In genomic region chr3:149452036-149452435, GRCh38 we compare ENCODE assay signal across 31 cellular contexts. TPM values are rescaled to one million over a fixed set of nuclear protein-coding genes. Genes with fewer than 3 reads are reported as not detected.
"Had no signal": no experiment of that assay in that cellular context is flagged by ENCODE, and none has a peak within 500 bp of the region (broad histone marks: within the 10 kb centered on the region; RNA-seq: fewer than 3 reads in every experiment).

No MANE protein-coding gene starts in this region.

- H3K36me3 ChIP-seq: esophagus squamous epithelium, gastroesophageal sphincter, WERI-Rb-1 had no signal

- DNase-seq: activated B cell treated with CpG ODN at 0.5 μM for 24 hours; activated CD4-positive, alpha-beta T cell treated with anti-CD3 and anti-CD28 coated beads for 48 hours; activated CD4-positive, alpha-beta T cell treated with anti-CD3 and anti-CD28 coated beads, Interleukin-2, amount 50 U/mL, for 1 hour; activated CD4-positive, alpha-beta T cell treated with anti-CD3 and anti-CD28 coated beads, Interleukin-2, amount 50 U/mL, for 48 hours; activated CD8-positive, alpha-beta memory T cell treated with anti-CD3 and anti-CD28 coated beads for 24 hours; activated CD8-positive, alpha-beta T cell treated with anti-CD3 and anti-CD28 coated beads for 36 hours; activated effector memory CD4-positive, alpha-beta T cell treated with Interleukin-2 at 50 U/mL for 16 hours; activated gamma-delta T cell treated with Interleukin-2 at 50 U/mL for 16 hours; activated naive CD4-positive, alpha-beta T cell treated with anti-CD3 and anti-CD28 coated beads, Interleukin-2, amount 50 U/mL, for 16 hours; activated naive CD4-positive, alpha-beta T cell treated with Interleukin-2 at 50 U/mL for 16 hours; activated T-cell treated with anti-CD3 and anti-CD28 coated beads, Interleukin-2, amount 50 U/mL, for 4 hours; amniotic stem cell; anterior cingulate cortex; caudate nucleus; cortex of kidney; dermis blood vessel endothelial cell; effector CD4-positive, alpha-beta T cell; effector memory CD8-positive, alpha-beta T cell; erythroblast; esophagus squamous epithelium; foreskin melanocyte; T-helper 1 cell; T-helper 17 cell; T1000; WERI-Rb-1 had no signal

- ATAC-seq: activated CD4-positive, CD25-positive, alpha-beta regulatory T cell treated with anti-CD3 and anti-CD28 coated beads, Interleukin-2, amount 50 U/mL, for 24 hours; activated CD8-positive, alpha-beta T cell treated with anti-CD3 and anti-CD28 coated beads for 36 hours; activated T-cell treated with anti-CD3 and anti-CD28 coated beads, Interleukin-2, amount 50 U/mL, for 4 hours; activated T-helper 17 cell treated with anti-CD3 and anti-CD28 coated beads, Interleukin-2, amount 50 U/mL, for 72 hours; effector memory CD8-positive, alpha-beta T cell; gastroesophageal sphincter; T-helper 17 cell had no signal

- H3K4me3 ChIP-seq: esophagus squamous epithelium, gastroesophageal sphincter had no signal

- H3K27me3 ChIP-seq: esophagus squamous epithelium, gastroesophageal sphincter had no signal

- H3K27ac ChIP-seq: esophagus squamous epithelium, gastroesophageal sphincter, WERI-Rb-1 had no signal

RNA-seq across cellular contexts. Expression of gene TM4SF4, which starts 22.5 kb away (rescaled TPM):
- total RNA-seq: activated B cell treated with CpG ODN at 0.5 μM for 24 hours; activated CD8-positive, alpha-beta T cell treated with anti-CD3 and anti-CD28 coated beads for 36 hours; activated T-helper 17 cell treated with anti-CD3 and anti-CD28 coated beads, Interleukin-2, amount 50 U/mL, for 72 hours; astrocyte; chondrocyte; dermis blood vessel endothelial cell; esophagus squamous epithelium; glomerular endothelial cell; T-helper 17 cell had no signal
